ENCODE assay signal across 9 cellular contexts in genomic region chr20:59933849-59934585, GRCh38. TPM values are rescaled to one million over a fixed set of nuclear protein-coding genes. Genes with fewer than 3 reads are reported as not detected.
DNase-seq lines count a peak whose midpoint lies in the region; ATAC-seq and TF ChIP-seq lines count a peak whose summit lies in the region.
"Had no signal": no experiment of that assay in that cellular context is flagged by ENCODE, and none has a peak within 500 bp of the region (broad histone marks: within the 10 kb centered on the region; RNA-seq: fewer than 3 reads in every experiment).

No MANE protein-coding gene starts in this region.

- H3K9ac ChIP-seq in subcutaneous abdominal adipose tissue (ENCODE audit: low read length in 5 of 5), result peak overlapping the region in 3 of 5 donors; percentile 48 to 57 (median 55)

- ATAC-seq in GM19395 (IDR thresholded peaks at IDR 0.05; ENCODE audit: unreplicated experiment), result peak; percentile 78
- peak; percentile 68 for ATAC-seq in HG03469 (IDR thresholded peaks at IDR 0.05; ENCODE audit: unreplicated experiment)

- H3K4me3 Mint-ChIP-seq in CD14-positive monocyte, result peak overlapping the region; percentile 78 to 84
- peak overlapping the region; percentile 70 for H3K4me3 Mint-ChIP-seq in activated naive CD4-positive, alpha-beta T cell treated with anti-CD3 and anti-CD28 coated beads, Interleukin-2, amount 10 ng/mL, durations not matched to agents 7 days and 5 days

- CTCF ChIA-PET in activated naive CD4-positive, alpha-beta T cell treated with anti-CD3 and anti-CD28 coated beads, Interleukin-2, amount 10 ng/mL, durations not matched to agents 7 days and 5 days (lab: Charles Lee), result interaction anchor here (0.5 to 1.8 kb wide), 5 partner anchors 8 to 35 kb away, joined by 3 to 16 read pairs (median 5); no protein-coding TSS in a partner anchor

- peaks cover 9 to 46% (median 32%) of the 10 kb centered on the region in 5 donors for H3K4me1 ChIP-seq in subcutaneous abdominal adipose tissue (ENCODE audit: control insufficient read depth in 5 of 5, insufficient read depth in 5 of 5, low read length in 5 of 5)

- H3K27ac ChIP-seq in subcutaneous abdominal adipose tissue (ENCODE audit: low read depth, low read length), result peak overlapping the region; percentile 9
- H3K27ac ChIP-seq: SK-N-MC had no signal

- peaks cover 41% of the 10 kb centered on the region for H3K4me1 Mint-ChIP-seq in CD14-positive monocyte
- peaks cover 33% of the 10 kb centered on the region for H3K4me1 Mint-ChIP-seq in activated naive CD4-positive, alpha-beta T cell treated with anti-CD3 and anti-CD28 coated beads, Interleukin-2, amount 10 ng/mL, durations not matched to agents 7 days and 5 days

- H3K27me3 ChIP-seq in subcutaneous abdominal adipose tissue (ENCODE audit: control insufficient read depth in 5 of 5, insufficient read depth in 4 of 5, low read length in 5 of 5), result no peaks in the 10 kb centered on the region

- no peaks in the 10 kb centered on the region for H3K36me3 ChIP-seq in subcutaneous abdominal adipose tissue (ENCODE audit: control insufficient read depth in 5 of 5, insufficient read depth in 5 of 5, low read length in 5 of 5)

- H3K9me3 Mint-ChIP-seq in CD14-positive monocyte, result peaks cover 0 to 6% (median 1%) of the 10 kb centered on the region in 7 donors
- no peaks in the 10 kb centered on the region for H3K9me3 Mint-ChIP-seq in activated naive CD4-positive, alpha-beta T cell treated with anti-CD3 and anti-CD28 coated beads, Interleukin-2, amount 10 ng/mL, durations not matched to agents 7 days and 5 days

- H3K9me3 ChIP-seq in subcutaneous abdominal adipose tissue (ENCODE audit: control insufficient read depth in 5 of 5, low read length in 5 of 5), result no peaks in the 10 kb centered on the region

- H3K4me3 ChIP-seq in subcutaneous abdominal adipose tissue (ENCODE audit: low read depth in 1 of 5, low read length in 5 of 5), result peak overlapping the region; percentile 55 to 85 (median 71)
- H3K4me3 ChIP-seq: SK-N-MC had no signal

- H3K27ac Mint-ChIP-seq in CD14-positive monocyte, result no peak overlapping the region
- peak overlapping the region; percentile 26 for H3K27ac Mint-ChIP-seq in activated naive CD4-positive, alpha-beta T cell treated with anti-CD3 and anti-CD28 coated beads, Interleukin-2, amount 10 ng/mL, durations not matched to agents 7 days and 5 days

- H3K27me3 Mint-ChIP-seq in CD14-positive monocyte (ENCODE audit: low read depth in 3 of 3), result peaks cover 0 to 6% (median 5%) of the 10 kb centered on the region in 3 donors
- H3K27me3 Mint-ChIP-seq in activated naive CD4-positive, alpha-beta T cell treated with anti-CD3 and anti-CD28 coated beads, Interleukin-2, amount 10 ng/mL, durations not matched to agents 7 days and 5 days, result no peaks in the 10 kb centered on the region

- peaks cover 12 to 15% of the 10 kb centered on the region in 2 donors for H3K36me3 Mint-ChIP-seq in CD14-positive monocyte
- peaks cover 13% of the 10 kb centered on the region for H3K36me3 Mint-ChIP-seq in activated naive CD4-positive, alpha-beta T cell treated with anti-CD3 and anti-CD28 coated beads, Interleukin-2, amount 10 ng/mL, durations not matched to agents 7 days and 5 days

- DNase-seq in CD14-positive monocyte (ENCODE audit: low spot score), result peak; percentile 75
- DNase-seq in SHP77 treated with DMSO at 0.1 percent for 48 hours (lab: John Stamatoyannopoulos, UW), result peak; percentile 48
- DNase-seq in activated naive CD4-positive, alpha-beta T cell treated with anti-CD3 and anti-CD28 coated beads, Interleukin-2, amount 10 ng/mL, durations not matched to agents 7 days and 5 days, result peak; percentile 80
- DNase-seq in globus pallidus (ENCODE audit: low spot score), result peak; percentile 76
- peak; percentile 14 for DNase-seq in non-pigmented ciliary epithelial cell (ENCODE audit: low read depth)

- intact Hi-C loops in CD14-positive monocyte (cut with micrococcal nuclease), result no loop called here

- TF ChIP-seq CTCF in CD14-positive monocyte (IDR thresholded peaks at IDR 0.05), result peak; percentile 99

RNA-seq across cellular contexts. Expression of gene SYCP2, which starts 0.6 kb away (rescaled TPM):
- polyA plus RNA-seq in CD14-positive monocyte, result under 1 TPM; 0.28 to 0.30 TPM

RNA-seq across cellular contexts. Expression of gene PPP1R3D, which starts 6.1 kb away (rescaled TPM):
- polyA plus RNA-seq in CD14-positive monocyte, result 1 to 10 TPM; 2.0 to 3.9 TPM

RNA-seq across cellular contexts. Expression of gene FAM217B, which starts 6.2 kb away (rescaled TPM):
- polyA plus RNA-seq in CD14-positive monocyte, result 10 to 100 TPM; 18.1 to 18.3 TPM

RNA-seq across cellular contexts. Expression of gene CDH26, which starts 24.2 kb away (rescaled TPM):
- 1 to 10 TPM; 1.3 to 3.0 TPM for polyA plus RNA-seq in CD14-positive monocyte

Comparison
In these comparisons a context has a peak if more than half of its experiments do, and no peak if none do; other contexts are left out.
1. Peak in every context shown above with its lines: DNase-seq, ATAC-seq, H3K4me3 ChIP-seq and H3K27ac ChIP-seq.
2. DNase-seq: peak in every context shown above with its lines; median percentile 80 in activated naive CD4-positive, alpha-beta T cell treated with anti-CD3 and anti-CD28 coated beads, Interleukin-2, amount 10 ng/mL, durations not matched to agents 7 days and 5 days; 76 in globus pallidus; 75 in CD14-positive monocyte; 48 in SHP77 treated with DMSO at 0.1 percent for 48 hours; 14 in non-pigmented ciliary epithelial cell.